14 cellular contexts compared by ENCODE assay signal in the genomic region with DNA sequence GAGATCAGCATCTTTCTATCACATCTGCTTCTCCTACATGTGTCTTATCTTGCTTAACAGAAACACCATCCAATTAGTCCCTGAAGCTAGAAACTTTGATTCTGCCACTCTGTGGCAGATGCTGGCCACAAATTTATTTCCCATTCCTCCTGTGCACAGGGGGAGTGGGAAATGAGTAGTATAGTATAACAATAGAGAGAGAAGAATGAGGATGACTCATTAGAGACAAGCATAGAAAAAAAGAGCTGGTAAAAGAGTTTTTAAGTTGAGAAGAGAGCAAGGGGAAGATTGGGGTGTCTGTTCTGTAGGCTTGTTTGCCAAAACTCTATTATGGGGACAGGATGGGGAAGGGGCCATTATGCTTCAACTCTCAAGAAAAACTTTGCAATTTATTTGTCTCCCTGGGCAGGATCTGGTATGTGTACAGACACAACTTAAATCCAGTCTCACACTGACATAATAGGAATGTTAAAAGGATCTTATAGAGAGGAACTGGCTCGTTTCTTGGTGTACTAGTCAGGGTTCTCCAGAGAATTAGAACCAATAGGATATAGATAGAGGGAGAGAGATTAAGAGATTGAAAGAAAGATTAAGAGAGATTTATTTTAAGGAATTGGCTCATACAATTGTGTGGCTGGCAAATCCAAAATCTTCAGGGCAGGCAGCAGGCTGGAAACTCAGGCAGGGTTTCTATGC.
A peak's percentile ranks its signal among the peaks of the same experiment; 100 is the strongest.
DNase-seq lines count a peak whose midpoint lies in the region; ATAC-seq and TF ChIP-seq lines count a peak whose summit lies in the region.
"Had no signal": no experiment of that assay in that cellular context is flagged by ENCODE, and none has a peak within 500 bp of the region (broad histone marks: within the 10 kb centered on the region; RNA-seq: fewer than 3 reads in every experiment).

No MANE protein-coding gene starts in this region.

- peak; percentile 13 for DNase-seq in GM03348 (ENCODE audit: low spot score)
- DNase-seq in NCI-H226, result peak; percentile 28
- DNase-seq in cardiac fibroblast (ENCODE audit: low read depth in 2 of 2), result peak; percentile 20 to 67
- no peak for DNase-seq in neuronal stem cell (ENCODE audit: low spot score)
- no peak for DNase-seq in NCI-H774 (lab: John Stamatoyannopoulos, UW)
- DNase-seq: activated CD4-positive, alpha-beta T cell treated with anti-CD3 and anti-CD28 coated beads, Interleukin-2, amount 50 U/mL, for 48 hours; pancreas; PC-9; stimulated activated CD4-positive, alpha-beta T cell treated with anti-CD3 and anti-CD28 coated beads, Interleukin-15, amount 100 ng/mL, for 24 hours; T-helper 1 cell; tibial artery had no signal

- H3K4ac ChIP-seq in neuronal stem cell (ENCODE audit: low read length), result no peak overlapping the region

- no peaks in the 10 kb centered on the region for H3K36me3 ChIP-seq in neuronal stem cell (replicated peaks in 1 of 2; ENCODE audit: control insufficient read depth in 2 of 2, insufficient read depth in 2 of 2, low read length in 2 of 2)
- H3K36me3 ChIP-seq: esophagus muscularis mucosa, pancreas, tibial artery had no signal

- no peak overlapping the region for H2BK15ac ChIP-seq in neuronal stem cell (ENCODE audit: low read length)

- H3K18ac ChIP-seq in neuronal stem cell (ENCODE audit: low read length), result no peak overlapping the region

- H3K79me1 ChIP-seq in neuronal stem cell (ENCODE audit: low read depth, low read length), result no peaks in the 10 kb centered on the region

- H2BK12ac ChIP-seq in neuronal stem cell (ENCODE audit: low read length), result no peak overlapping the region

- peak overlapping the region; percentile 24 for H3K27ac ChIP-seq in neuronal stem cell (replicated peaks; ENCODE audit: low read length)
- H3K27ac ChIP-seq: esophagus muscularis mucosa, pancreas, PC-9, tibial artery had no signal

- H3K4me1 ChIP-seq in neuronal stem cell (ENCODE audit: control insufficient read depth in 2 of 2, insufficient read depth in 1 of 2, low read depth in 1 of 2, low read length in 2 of 2), result peaks cover 9 to 15% of the 10 kb centered on the region in 2 donors
- H3K4me1 ChIP-seq: esophagus muscularis mucosa had no signal

- H3K4me3 ChIP-seq in cardiac fibroblast (replicated peaks in 1 of 2; ENCODE audit: low read depth in 2 of 2, low read length in 2 of 2) (no peak overlapping the region), neuronal stem cell (ENCODE audit: low read length in 2 of 2) (no peak overlapping the region)
- H3K4me3 ChIP-seq: esophagus muscularis mucosa, pancreas, PC-9, tibial artery had no signal

- WGBS in neuronal stem cell (ENCODE audit: extremely low coverage in 2 of 2, insufficient read length in 2 of 2, insufficient replicate concordance in 1 of 2), 2 donors, result no CpG with 5 or more reads among the region's 1 CpG

- no peak overlapping the region for H4K91ac ChIP-seq in neuronal stem cell (ENCODE audit: low read depth, low read length, poor library complexity)

- H3K4me2 ChIP-seq in neuronal stem cell (ENCODE audit: insufficient read depth, low read length, poor library complexity, severe bottlenecking), result no peak overlapping the region
- H3K4me2 ChIP-seq: PC-9 had no signal

- H3K9me3 ChIP-seq in neuronal stem cell (replicated peaks in 1 of 2; ENCODE audit: control insufficient read depth in 2 of 2, insufficient read depth in 1 of 2, low read depth in 1 of 2, low read length in 2 of 2), result no peaks in the 10 kb centered on the region
- H3K9me3 ChIP-seq: esophagus muscularis mucosa, pancreas, tibial artery had no signal

- no peaks in the 10 kb centered on the region for H3K27me3 ChIP-seq in neuronal stem cell (ENCODE audit: control insufficient read depth in 3 of 3, insufficient read depth in 3 of 3, low read depth in 1 of 3, low read length in 3 of 3)
- H3K27me3 ChIP-seq: esophagus muscularis mucosa, pancreas, tibial artery had no signal

- no peak overlapping the region for H2AK5ac ChIP-seq in neuronal stem cell (ENCODE audit: low read depth, low read length)

- H3K14ac ChIP-seq in neuronal stem cell (ENCODE audit: low read length), result no peak overlapping the region

- H4K8ac ChIP-seq in neuronal stem cell (ENCODE audit: low read depth, low read length), result no peak overlapping the region

- no peak overlapping the region for H3K23ac ChIP-seq in neuronal stem cell (ENCODE audit: low read depth, low read length, poor library complexity)

- peak overlapping the region; percentile 53 for H2AFZ ChIP-seq in neuronal stem cell (ENCODE audit: low read length)
- H2AFZ ChIP-seq: PC-9 had no signal

- TF ChIP-seq CTCF in cardiac fibroblast (IDR thresholded peaks at IDR 0.05; ENCODE audit: low read depth, low read length), result no peak

- no peak overlapping the region for H2BK5ac ChIP-seq in neuronal stem cell (ENCODE audit: low read length)

- ATAC-seq in GM21360 (IDR thresholded peaks at IDR 0.05; ENCODE audit: unreplicated experiment), result no peak
- no peak for ATAC-seq in HG03135 (IDR thresholded peaks at IDR 0.05; ENCODE audit: unreplicated experiment)
- ATAC-seq: pancreas had no signal

- no peak overlapping the region for H3K9ac ChIP-seq in neuronal stem cell (ENCODE audit: low read depth, low read length, poor library complexity)

- H2BK120ac ChIP-seq in neuronal stem cell (ENCODE audit: low read depth, low read length), result no peak overlapping the region

Comparison
In these comparisons a context has a peak if more than half of its experiments do, and no peak if none do; other contexts are left out.
1. DNase-seq: peak in GM03348 (single experiment), NCI-H226 (single experiment) and cardiac fibroblast (2 of 2); none in neuronal stem cell (single experiment) and NCI-H774 (single experiment).